20 cellular contexts compared by ENCODE assay signal in the genomic region with DNA sequence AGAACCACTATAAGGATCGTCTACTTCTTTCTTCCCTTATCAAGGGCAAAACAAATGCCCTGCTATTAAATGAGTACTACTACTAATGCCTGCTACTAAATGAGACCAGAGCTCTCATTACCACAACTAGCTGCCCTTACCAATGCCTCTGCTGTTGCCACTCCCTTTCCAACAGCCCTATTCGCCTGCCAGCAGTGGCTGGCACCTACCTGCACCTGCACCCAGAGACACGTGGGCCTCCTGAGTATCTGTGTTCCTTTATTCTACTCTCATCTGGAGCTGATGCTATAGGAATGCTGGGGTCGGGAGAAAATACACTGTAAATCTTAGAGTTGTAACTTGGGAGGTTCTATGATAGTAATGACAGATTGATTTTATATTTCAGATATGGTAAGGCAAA.
"Had no signal": no experiment of that assay in that cellular context is flagged by ENCODE, and none has a peak within 500 bp of the region (broad histone marks: within the 10 kb centered on the region; RNA-seq: fewer than 3 reads in every experiment).

No MANE protein-coding gene starts in this region.

- H3K4me1 Mint-ChIP-seq: neural crest cell, WTC11 had no signal

- H3K27me3 Mint-ChIP-seq: activated CD4-positive, alpha-beta memory T cell treated with anti-CD3 and anti-CD28 coated beads for 36 hours; activated naive CD8-positive, alpha-beta T cell; effector memory CD8-positive, alpha-beta T cell; progenitor cell of endocrine pancreas had no signal

- H3K27me3 ChIP-seq: right atrium auricular region, tibial artery, uterus had no signal

- H3K27ac Mint-ChIP-seq: activated CD4-positive, alpha-beta memory T cell treated with anti-CD3 and anti-CD28 coated beads for 36 hours; activated naive CD8-positive, alpha-beta T cell; activated T-helper 1 cell treated with anti-CD3 and anti-CD28 coated beads, Interleukin-12 subunit alpha, Interleukin-12 subunit beta, Interleukin-2, Interleukin-4 antibody, amounts not matched to agents 30 ng/mL and 10 ng/mL and 1 ng/mL, durations not matched to agents 14 hours and 24 hours and 36 hours; effector memory CD8-positive, alpha-beta T cell; progenitor cell of endocrine pancreas; WTC11 had no signal

- H3K27ac ChIP-seq: right atrium auricular region, tibial artery had no signal

- H3K9me3 Mint-ChIP-seq: activated CD4-positive, alpha-beta memory T cell treated with anti-CD3 and anti-CD28 coated beads for 36 hours; activated T-helper 1 cell treated with anti-CD3 and anti-CD28 coated beads, Interleukin-12 subunit alpha, Interleukin-12 subunit beta, Interleukin-2, Interleukin-4 antibody, amounts not matched to agents 30 ng/mL and 10 ng/mL and 1 ng/mL, durations not matched to agents 14 hours and 24 hours and 36 hours; effector memory CD8-positive, alpha-beta T cell; neural crest cell; WTC11 had no signal

- H3K4me1 ChIP-seq: right atrium auricular region had no signal

- H3K4me3 Mint-ChIP-seq: activated CD4-positive, alpha-beta memory T cell treated with anti-CD3 and anti-CD28 coated beads for 36 hours; activated naive CD8-positive, alpha-beta T cell; activated T-helper 1 cell treated with anti-CD3 and anti-CD28 coated beads, Interleukin-12 subunit alpha, Interleukin-12 subunit beta, Interleukin-2, Interleukin-4 antibody, amounts not matched to agents 30 ng/mL and 10 ng/mL and 1 ng/mL, durations not matched to agents 14 hours and 24 hours and 36 hours; effector memory CD8-positive, alpha-beta T cell; neural crest cell; WTC11 had no signal

- H3K36me3 ChIP-seq: right atrium auricular region, tibial artery, uterus had no signal

- ATAC-seq: effector memory CD8-positive, alpha-beta T cell; stimulated activated naive CD8-positive, alpha-beta T cell treated with anti-CD3 and anti-CD28 coated beads, Interleukin-15, Interleukin-2, amounts not matched to agents 100 U/mL and 50 U/mL, for 24 hours; WTC11 had no signal

- H3K4me3 ChIP-seq: right atrium auricular region, tibial artery, uterus had no signal

- H3K9me3 ChIP-seq: right atrium auricular region, tibial artery, uterus had no signal

- DNase-seq: activated CD4-positive, alpha-beta memory T cell treated with anti-CD3 and anti-CD28 coated beads for 36 hours; activated CD4-positive, alpha-beta T cell treated with anti-CD3 and anti-CD28 coated beads for 4 hours; activated T-cell treated with anti-CD3 and anti-CD28 coated beads for 4 hours; amygdala; effector memory CD8-positive, alpha-beta T cell; hypothalamus; islet precursor cell; mammary epithelial cell; midbrain; stimulated activated naive CD8-positive, alpha-beta T cell treated with anti-CD3 and anti-CD28 coated beads, Interleukin-15, Interleukin-2, amounts not matched to agents 100 U/mL and 50 U/mL, for 24 hours; substantia nigra; T-helper 2 cell; tibial artery; uterus had no signal

- H3K36me3 Mint-ChIP-seq: activated CD4-positive, alpha-beta memory T cell treated with anti-CD3 and anti-CD28 coated beads for 36 hours; activated naive CD8-positive, alpha-beta T cell; WTC11 had no signal
